In genomic region chr2:183630964-183631363, GRCh38 we compare ENCODE assay signal across 22 cellular contexts.
"Had no signal": no experiment of that assay in that cellular context is flagged by ENCODE, and none has a peak within 500 bp of the region (broad histone marks: within the 10 kb centered on the region; RNA-seq: fewer than 3 reads in every experiment).

No MANE protein-coding gene starts in this region.

- DNase-seq: KBM-7, MG63, NCI-H1092, NCI-H1105 treated with DMSO at 0.1 percent for 48 hours, NCI-H1417 treated with DMSO at 0.1 percent for 48 hours, NCI-H146, NCI-H1694 treated with DMSO at 0.1 percent for 48 hours, NCI-H1930, NCI-H2081, NCI-H2107, NCI-H2227 treated with DMSO at 0.1 percent for 48 hours, NCI-H446, NCI-H510A, NCI-H524 treated with DMSO at 0.1 percent for 48 hours, NCI-H69, NCI-H774, PC-3, SHP77, SK-N-SH had no signal

- H3K9me3 ChIP-seq: MG63, SK-N-SH had no signal

- H3K36me3 ChIP-seq: MG63 had no signal

- H3K27ac ChIP-seq: HL-60, RWPE1 had no signal

- ATAC-seq: Panc1, PC-3 had no signal

- H3K4me3 ChIP-seq: MG63 had no signal

- H3K27me3 ChIP-seq: MG63 had no signal
